20 cellular contexts compared by ENCODE assay signal in the genomic region with DNA sequence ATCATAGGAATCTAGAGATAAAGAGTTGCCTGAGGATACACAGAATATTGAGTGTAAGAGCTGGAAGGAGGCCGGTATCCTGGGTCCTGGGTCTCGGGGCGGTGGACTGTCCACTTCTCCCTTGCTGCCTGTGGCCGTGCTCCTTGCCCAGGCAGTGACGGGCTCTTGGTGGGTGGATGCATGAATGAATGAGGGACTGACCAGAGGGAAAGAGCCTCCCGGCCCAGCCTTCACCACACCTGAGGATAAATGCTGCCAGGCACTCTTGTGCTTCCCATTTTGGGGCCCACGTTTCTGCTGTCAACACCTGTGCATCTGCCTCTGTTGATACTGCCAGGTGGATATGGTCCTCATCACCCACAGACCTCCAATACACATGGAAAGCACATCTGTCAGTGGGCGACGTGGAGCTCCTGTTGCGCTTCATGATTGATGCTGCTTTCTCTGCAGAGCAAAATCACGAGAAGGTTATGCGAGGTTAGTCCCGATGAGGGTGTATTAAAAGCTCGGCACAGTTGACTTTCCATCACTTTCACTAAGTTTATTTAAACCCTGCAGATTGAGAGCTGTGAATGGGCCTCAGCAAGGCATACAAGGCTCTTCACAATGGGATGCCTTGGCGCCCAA.
DNase-seq lines count a peak whose midpoint lies in the region; ATAC-seq and TF ChIP-seq lines count a peak whose summit lies in the region.
"Had no signal": no experiment of that assay in that cellular context is flagged by ENCODE, and none has a peak within 500 bp of the region (broad histone marks: within the 10 kb centered on the region; RNA-seq: fewer than 3 reads in every experiment).

No MANE protein-coding gene starts in this region.

- H3K36me3 ChIP-seq in KOPT-K1 (ENCODE audit: insufficient read depth, low read length): peaks cover 4% of the 10 kb centered on the region
- H3K36me3 ChIP-seq in thymus (ENCODE audit: control insufficient read depth, insufficient read depth): peaks cover 9% of the 10 kb centered on the region

- peaks cover 16% of the 10 kb centered on the region for H3K4me1 ChIP-seq in thymus (ENCODE audit: control insufficient read depth, insufficient read depth, low read length)

- no peaks in the 10 kb centered on the region for H3K27me3 ChIP-seq in thymus (ENCODE audit: control insufficient read depth, insufficient read depth)
- H3K27me3 ChIP-seq: BLaER1 treated with 17β-estradiol and CSF1 and Interleukin-3, amounts not matched to agents 10 nM and 100 nM had no signal

- intact Hi-C loops in Right ventricle myocardium superior (cut with DNase I): no loop called here

- TF ChIP-seq CTCF in nephron progenitor cell (IDR thresholded peaks at IDR 0.05): no peak

- H3K4me1 Mint-ChIP-seq in nephron progenitor cell: peaks cover 40% of the 10 kb centered on the region
- H3K4me1 Mint-ChIP-seq: B cell had no signal

- peaks cover 5% of the 10 kb centered on the region for H3K27me3 Mint-ChIP-seq in nephron progenitor cell (ENCODE audit: low read depth, poor library complexity)
- H3K27me3 Mint-ChIP-seq: CD4-positive, alpha-beta memory T cell had no signal

- no peak overlapping the region for H3K4me3 ChIP-seq in thymus (ENCODE audit: low read length)
- H3K4me3 ChIP-seq: BLaER1 treated with 17β-estradiol and CSF1 and Interleukin-3, amounts not matched to agents 10 nM and 100 nM; GM12878; GM23248 had no signal

- no peaks in the 10 kb centered on the region for H3K9me3 ChIP-seq in KOPT-K1 (ENCODE audit: insufficient read depth, low read length, poor library complexity, severe bottlenecking)
- no peaks in the 10 kb centered on the region for H3K9me3 ChIP-seq in thymus (ENCODE audit: control insufficient read depth)
- H3K9me3 ChIP-seq: BLaER1 treated with 17β-estradiol and CSF1 and Interleukin-3, amounts not matched to agents 10 nM and 100 nM had no signal

- H3K27ac Mint-ChIP-seq in nephron progenitor cell: peak overlapping the region; percentile 58
- H3K27ac Mint-ChIP-seq: B cell had no signal

- no peaks in the 10 kb centered on the region for H3K9me3 Mint-ChIP-seq in nephron progenitor cell
- H3K9me3 Mint-ChIP-seq: CD4-positive, alpha-beta memory T cell; H9 had no signal

- DNase-seq in activated T-cell treated with anti-CD3 and anti-CD28 coated beads, Interleukin-2, amount 50 U/mL, for 1 hour: peak; percentile 2
- DNase-seq in activated T-cell treated with anti-CD3 and anti-CD28 coated beads, Interleukin-2, amount 50 U/mL, for 48 hours: no peak
- no peak for DNase-seq in nephron progenitor cell
- no peak for DNase-seq in Right ventricle myocardium superior
- DNase-seq: Calu3; CD4-positive, alpha-beta memory T cell; COR-L47; DMS53; DMS79 treated with DMSO at 0.1 percent for 48 hours; GM23248; H9 had no signal

- ATAC-seq in Right ventricle myocardium superior (ENCODE audit: poor library complexity): no peak
- ATAC-seq in GM21515 (IDR thresholded peaks at IDR 0.05; ENCODE audit: unreplicated experiment): no peak
- no peak for ATAC-seq in GM21381 (IDR thresholded peaks at IDR 0.05; ENCODE audit: unreplicated experiment)
- ATAC-seq: GM12878, HCT116 had no signal

- H3K4me3 Mint-ChIP-seq in nephron progenitor cell: no peak overlapping the region
- H3K4me3 Mint-ChIP-seq: B cell; CD4-positive, alpha-beta memory T cell; H9 had no signal

- 82% methylated on average over 15 of the region's 15 CpGs for WGBS in thymus

- H3K27ac ChIP-seq in KOPT-K1 (ENCODE audit: low read depth, low read length, poor library complexity, severe bottlenecking): peak overlapping the region; percentile 27
- peak overlapping the region; percentile 5 for H3K27ac ChIP-seq in thymus (ENCODE audit: low read depth)
- H3K27ac ChIP-seq: 22Rv1; BLaER1 treated with 17β-estradiol and CSF1 and Interleukin-3, amounts not matched to agents 10 nM and 100 nM; GM23248 had no signal

- H3K36me3 Mint-ChIP-seq in nephron progenitor cell (ENCODE audit: low read depth): no peaks in the 10 kb centered on the region
